8 cellular contexts compared by ENCODE assay signal in genomic region chr1:83405789-83406188, GRCh38.
DNase-seq lines count a peak whose midpoint lies in the region; ATAC-seq, FAIRE-seq and TF ChIP-seq lines count a peak whose summit lies in the region.
"Not testable (repeated sequence)": the region's sequence is repeated elsewhere in the genome, so short reads cannot be mapped to it uniquely, and the experiment has no call there.

No MANE protein-coding gene starts in this region.

- H3K27ac ChIP-seq in KMS-11, result peak overlapping the region; percentile 79

- TF ChIP-seq POLR2A in GM12892 (IDR thresholded peaks at IDR 0.05; ENCODE audit: low read depth, low read length), result not testable (repeated sequence)

- not testable (repeated sequence) for H4K20me1 ChIP-seq in KMS-11 (ENCODE audit: insufficient read depth)

- H3K79me2 ChIP-seq in KMS-11 (ENCODE audit: insufficient read depth, low read depth), result not testable (repeated sequence)

- FAIRE-seq in GM12892 (lab: Jason Lieb, UNC), result peak; percentile 75

- peaks cover 31% of the 10 kb centered on the region for H3K4me1 ChIP-seq in KMS-11 (ENCODE audit: low read depth, poor library complexity, severe bottlenecking)

- not testable (repeated sequence) for TF ChIP-seq CTCF in KMS-11 (conservative IDR thresholded peaks at IDR 0.05; ENCODE audit: low read depth, low read length)

- peak overlapping the region; percentile 76; the same call in 1 of the 2 replicates for H3K4me2 ChIP-seq in KMS-11

- ATAC-seq in GM18868 (IDR thresholded peaks at IDR 0.05; ENCODE audit: unreplicated experiment), result peak; percentile 43
- peak; percentile 55 for ATAC-seq in GM19372 (IDR thresholded peaks at IDR 0.05; ENCODE audit: low read depth, unreplicated experiment)
- peak; percentile 43 for ATAC-seq in GM21447 (IDR thresholded peaks at IDR 0.05; ENCODE audit: unreplicated experiment)
- ATAC-seq in HG02588 (IDR thresholded peaks at IDR 0.05; ENCODE audit: unreplicated experiment), result peak; percentile 54
- ATAC-seq in HG03025 (IDR thresholded peaks at IDR 0.05; ENCODE audit: low FRiP score, unreplicated experiment), result peak; percentile 67
- ATAC-seq in HG03342 (IDR thresholded peaks at IDR 0.05; ENCODE audit: unreplicated experiment), result peak; percentile 53

- H3K27me3 ChIP-seq in KMS-11 (ENCODE audit: insufficient read depth, low read depth), result not testable (repeated sequence)

- H3K9ac ChIP-seq in KMS-11, result peak overlapping the region; percentile 22; the same call in 1 of the 2 replicates

- not testable (repeated sequence) for DNase-seq in GM12892 (ENCODE audit: insufficient read length)

- H2AFZ ChIP-seq in KMS-11 (ENCODE audit: low read depth), result peak overlapping the region; percentile 30; the same call in 1 of the 2 replicates

- not testable (repeated sequence) for H3K36me3 ChIP-seq in KMS-11 (ENCODE audit: insufficient read depth)

- H3K4me3 ChIP-seq in KMS-11 (IDR thresholded peaks at IDR 0.05; ENCODE audit: insufficient read depth, low read depth, low read length), result not testable (repeated sequence)
